In genomic region chr11:131671320-131671719, GRCh38 we compare ENCODE assay signal across 19 cellular contexts.
"Had no signal": no experiment of that assay in that cellular context is flagged by ENCODE, and none has a peak within 500 bp of the region (broad histone marks: within the 10 kb centered on the region; RNA-seq: fewer than 3 reads in every experiment).

No MANE protein-coding gene starts in this region.

- ATAC-seq: activated CD4-positive, alpha-beta T cell treated with anti-CD3 and anti-CD28 coated beads for 36 hours; activated CD8-positive, alpha-beta memory T cell treated with anti-CD3 and anti-CD28 coated beads, Interleukin-2, amount 10 ng/mL, durations not matched to agents 7 days and 5 days; activated CD8-positive, alpha-beta T cell treated with anti-CD3 and anti-CD28 coated beads, Interleukin-2, amount 10 ng/mL, durations not matched to agents 7 days and 5 days; activated naive CD4-positive, alpha-beta T cell treated with anti-CD3 and anti-CD28 coated beads, Interleukin-2, amount 50 U/mL, for 72 hours; activated T-cell treated with anti-CD3 and anti-CD28 coated beads, Interleukin-2, amount 50 U/mL, for 72 hours; body of pancreas; esophagus mucosa; left colon; naive thymus-derived CD4-positive, alpha-beta T cell had no signal

- DNase-seq: activated CD4-positive, alpha-beta T cell treated with anti-CD3 and anti-CD28 coated beads for 36 hours; activated CD4-positive, CD25-positive, alpha-beta regulatory T cell; activated CD8-positive, alpha-beta memory T cell treated with anti-CD3 and anti-CD28 coated beads, Interleukin-2, amount 10 ng/mL, durations not matched to agents 7 days and 5 days; activated CD8-positive, alpha-beta T cell treated with anti-CD3 and anti-CD28 coated beads, Interleukin-2, amount 10 ng/mL, durations not matched to agents 7 days and 5 days; activated naive CD4-positive, alpha-beta T cell; activated T-cell treated with anti-CD3 and anti-CD28 coated beads, Interleukin-2, amount 50 U/mL, for 72 hours; aorta; body of pancreas; foreskin fibroblast; left colon; midbrain; naive thymus-derived CD4-positive, alpha-beta T cell; stimulated activated naive CD4-positive, alpha-beta T cell treated with Interleukin-2 at 50 U/mL for 16 hours had no signal

- H3K4me1 ChIP-seq: body of pancreas, tibial artery had no signal

- H3K27ac ChIP-seq: body of pancreas, cardiac muscle cell, SK-N-MC, skin epidermis, tibial artery had no signal

- H3K9me3 ChIP-seq: body of pancreas, tibial artery had no signal

- H3K4me3 ChIP-seq: body of pancreas, cardiac muscle cell, SK-N-MC, skin epidermis, tibial artery had no signal

- H3K27me3 ChIP-seq: body of pancreas had no signal

- H3K36me3 ChIP-seq: cardiac muscle cell, tibial artery had no signal
